6 cellular contexts compared by ENCODE assay signal in the genomic region with DNA sequence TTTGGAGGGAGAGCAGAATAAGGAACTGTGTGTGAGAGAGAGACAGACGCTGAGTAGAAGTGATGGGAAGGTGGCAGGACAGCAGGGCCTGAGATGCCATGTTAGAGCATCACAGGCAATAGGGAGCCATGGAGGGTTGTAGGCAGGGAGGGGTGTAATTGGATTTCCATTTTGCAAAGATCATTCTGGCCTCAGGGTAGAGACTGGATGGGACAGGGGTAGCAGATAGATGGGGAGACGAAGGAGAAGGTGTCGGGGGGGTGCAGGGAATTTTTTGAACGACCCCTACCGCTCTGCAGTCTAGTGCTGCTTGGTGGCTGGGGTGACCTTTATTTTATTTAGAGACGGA.
DNase-seq lines count a peak whose midpoint lies in the region; FAIRE-seq and TF ChIP-seq lines count a peak whose summit lies in the region.
"Not testable (repeated sequence)": the region's sequence is repeated elsewhere in the genome, so short reads cannot be mapped to it uniquely, and the experiment has no call there.

No MANE protein-coding gene starts in this region.

- not testable (repeated sequence) for H2AK5ac ChIP-seq in H9 (ENCODE audit: insufficient read length, low read length); H1 (ENCODE audit: low read depth, low read length)

- H3K79me1 ChIP-seq in H9 (ENCODE audit: insufficient read depth, low read depth, low read length, poor library complexity, severe bottlenecking), result peaks cover 20% of the 10 kb centered on the region
- peaks cover 15% of the 10 kb centered on the region; the same call in 1 of the 2 replicates for H3K79me1 ChIP-seq in H1 (ENCODE audit: low read depth, low read length)

- H3K4me2 ChIP-seq in H9 (ENCODE audit: insufficient read depth, insufficient read length, low read length); H1 (ENCODE audit: insufficient read depth in 1 of 2, low read depth in 2 of 2, low read length in 2 of 2): not testable (repeated sequence)

- H3K36me3 Mint-ChIP-seq in H9 (ENCODE audit: insufficient read depth in 1 of 3, low read depth in 3 of 3), result peaks cover 12 to 43% (median 40%) of the 10 kb centered on the region in 3 experiments
- H3K36me3 Mint-ChIP-seq in T-helper 1 cell treated with Interleukin-12 subunit alpha and Interleukin-12 subunit beta and Interleukin-4 antibody, amounts not matched to agents 30 μg/mL and 1 μg/mL, for 36 hours (ENCODE audit: low read depth), result not testable (repeated sequence)

- H3K4me3 ChIP-seq in H1 (ENCODE audit: extremely low read depth in 1 of 4, insufficient read depth in 2 of 4, low read depth in 3 of 4, low read length in 4 of 4); transverse colon: not testable (repeated sequence)

- not testable (repeated sequence) for H3K23me2 ChIP-seq in H9 (ENCODE audit: insufficient read length, low read depth, low read length, poor library complexity, severe bottlenecking); H1 (ENCODE audit: low read depth, low read length)

- not testable (repeated sequence) for H2BK15ac ChIP-seq in H9 (ENCODE audit: low read depth, low read length); H1 (ENCODE audit: low read length)

- not testable (repeated sequence) for TF ChIP-seq CTCF in H9 (conservative IDR thresholded peaks at IDR 0.05); H1 (IDR thresholded peaks at IDR 0.05; ENCODE audit: control extremely low read depth in 1 of 3, insufficient read depth in 1 of 3, low read depth in 1 of 3, low read length in 3 of 3); transverse colon (IDR thresholded peaks at IDR 0.05)

- H3K36me3 ChIP-seq in H1 (ENCODE audit: control insufficient read depth in 2 of 4, insufficient read depth in 4 of 4, low read length in 3 of 4); transverse colon: not testable (repeated sequence)

- H3K4me1 ChIP-seq in H9 (ENCODE audit: insufficient read depth, low read length); H1 (replicated peaks in 1 of 4; ENCODE audit: control insufficient read depth in 3 of 4, insufficient read depth in 4 of 4, low read length in 3 of 4); transverse colon: not testable (repeated sequence)

- not testable (repeated sequence) for H3K9me3 Mint-ChIP-seq in H9; T-helper 1 cell treated with Interleukin-12 subunit alpha and Interleukin-12 subunit beta and Interleukin-4 antibody, amounts not matched to agents 30 μg/mL and 1 μg/mL, for 36 hours

- FAIRE-seq in H1 (lab: Jason Lieb, UNC), result not testable (repeated sequence)

- peak overlapping the region in 1 of 3 experiments; percentile 56; a peak in 2 of 7 replicates for H3K27ac Mint-ChIP-seq in H9
- H3K27ac Mint-ChIP-seq in T-helper 1 cell treated with Interleukin-12 subunit alpha and Interleukin-12 subunit beta and Interleukin-4 antibody, amounts not matched to agents 30 μg/mL and 1 μg/mL, for 36 hours, result peak overlapping the region; percentile 21

- POLR2A ChIA-PET in H1 (lab: Charles Lee; ENCODE audit: partially characterized antibody), result interaction anchor here (0.6 kb wide), 1 partner anchor 160 kb away, joined by 3 read pairs; no protein-coding TSS in a partner anchor

- not testable (repeated sequence) for TF ChIP-seq POLR2A in H1 (IDR thresholded peaks at IDR 0.05; ENCODE audit: control extremely low read depth in 1 of 2, low read depth in 2 of 2, low read length in 2 of 2); transverse colon (IDR thresholded peaks at IDR 0.05)

- in situ Hi-C loops in transverse colon (cut with MboI; ENCODE audit: low pct_ligation_motif_present in 1 of 4, low pct_unique_long_range_greater_than_20kb in 1 of 4, low sequenced_read_pairs in 3 of 4), result loop anchor here in 1 of 4 donors (25.0 kb wide), 1 partner anchor 231 kb away; the partner anchor contains the start of gene GOSR1

- H4K8ac ChIP-seq in H9 (replicated peaks; ENCODE audit: insufficient read length, low read depth, low read length); H1 (ENCODE audit: extremely low read depth, insufficient read depth, low read length): not testable (repeated sequence)

- H3K4ac ChIP-seq in H9 (ENCODE audit: low read depth, low read length); H1 (replicated peaks; ENCODE audit: insufficient read length, low read depth, low read length): not testable (repeated sequence)

- H3K27ac ChIP-seq in H9 (ENCODE audit: insufficient read length, low read depth, low read length); H1 (ENCODE audit: low read depth, low read length); transverse colon: not testable (repeated sequence)

- intact Hi-C loops in cardiac septum (cut with DNase I); transverse colon (cut with DNase I; ENCODE audit: low total_unique reads): not testable (repeated sequence)

- H4K91ac ChIP-seq in H9 (ENCODE audit: insufficient read length, low read depth, low read length); H1 (replicated peaks; ENCODE audit: insufficient read length, low read length): not testable (repeated sequence)

- not testable (repeated sequence) for H2BK12ac ChIP-seq in H9 (ENCODE audit: insufficient read length, low read depth, low read length); H1 (ENCODE audit: low read depth, low read length)

- CTCF ChIA-PET in H1 (lab: Charles Lee; ENCODE audit: partially characterized antibody), result interaction anchor here (1.3 to 2.6 kb wide), 2 partner anchors 152 to 242 kb away, joined by 5 to 7 read pairs; no protein-coding TSS in a partner anchor

- no CpG with 5 or more reads among the region's 6 CpGs for WGBS in H9 (ENCODE audit: extremely low coverage, insufficient read length, low lambda C conversion rate)
- 94% methylated on average over 5 of the region's 6 CpGs; no CpG with 5 or more reads in 1 of the 2 experiments for WGBS in H1 (ENCODE audit: extremely low coverage in 1 of 2, insufficient coverage in 1 of 2, insufficient read length in 1 of 2, insufficient replicate concordance in 2 of 2, low coverage in 1 of 2, low lambda C conversion rate in 2 of 2, missing lambda C conversion rate in 1 of 2), 2 experiments
- 95% methylated on average over 6 of the region's 6 CpGs; no CpG with 5 or more reads in 1 of the 2 donors for WGBS in transverse colon (ENCODE audit: low coverage in 1 of 2), 2 donors

- not testable (repeated sequence) for H2BK5ac ChIP-seq in H9 (ENCODE audit: insufficient read length, low read length); H1 (ENCODE audit: low read depth, low read length)

- not testable (repeated sequence) for H3K56ac ChIP-seq in H9 (ENCODE audit: insufficient read length, low read depth, low read length); H1 (replicated peaks; ENCODE audit: insufficient read length, low read depth, low read length)

- H3K79me2 ChIP-seq in H9 (ENCODE audit: insufficient read depth, low read length) (peaks cover 65% of the 10 kb centered on the region; the same call in 1 of the 2 replicates), H1 (ENCODE audit: control insufficient read depth in 1 of 2, insufficient read depth in 2 of 2, low read length in 2 of 2) (peaks cover 47 to 99% of the 10 kb centered on the region in 2 experiments)

- not testable (repeated sequence) for H3T11ph ChIP-seq in H9 (ENCODE audit: low read length)

- peaks cover 28% of the 10 kb centered on the region in 2 experiments for H3K4me1 Mint-ChIP-seq in H9
- H3K4me1 Mint-ChIP-seq in T-helper 1 cell treated with Interleukin-12 subunit alpha and Interleukin-12 subunit beta and Interleukin-4 antibody, amounts not matched to agents 30 μg/mL and 1 μg/mL, for 36 hours (ENCODE audit: low read depth), result not testable (repeated sequence)

- H3K14ac ChIP-seq in H9 (ENCODE audit: insufficient read depth, low read length); H1 (ENCODE audit: insufficient read length): not testable (repeated sequence)

- DNase-seq in H9 (peak; percentile 13), cardiac septum (ENCODE audit: low spot score) (peak; percentile 12), transverse colon (peak; percentile 1)
- DNase-seq in activated T-cell treated with anti-CD3 and anti-CD28 coated beads, Interleukin-2, amount 50 U/mL, for 1 hour, result peak; percentile 5
- DNase-seq in H1 (ENCODE audit: low read depth in 1 of 2, low spot score in 2 of 2), result not testable (repeated sequence)

- H3K9me3 ChIP-seq in H9 (ENCODE audit: control insufficient read depth, low read depth, low read length); H1 (ENCODE audit: insufficient read depth in 2 of 2, low read depth in 1 of 2, low read length in 1 of 2); transverse colon: not testable (repeated sequence)

- not testable (repeated sequence) for H3K27me3 ChIP-seq in H9 (ENCODE audit: insufficient read depth, low read length); H1 (replicated peaks in 1 of 4; ENCODE audit: control insufficient read depth in 3 of 4, extremely low read depth in 1 of 4, insufficient read depth in 3 of 4, low read length in 3 of 4); transverse colon

- peak overlapping the region in 1 of 2 experiments; percentile 11; a peak in 1 of 5 replicates for H3K4me3 Mint-ChIP-seq in H9
- H3K4me3 Mint-ChIP-seq in T-helper 1 cell treated with Interleukin-12 subunit alpha and Interleukin-12 subunit beta and Interleukin-4 antibody, amounts not matched to agents 30 μg/mL and 1 μg/mL, for 36 hours, result not testable (repeated sequence)

- not testable (repeated sequence) for H4K5ac ChIP-seq in H9 (ENCODE audit: insufficient read length, low read depth, low read length); H1 (ENCODE audit: insufficient read length, low read depth, low read length)

- H2BK20ac ChIP-seq in H9 (ENCODE audit: low read depth, low read length, poor library complexity, severe bottlenecking); H1 (ENCODE audit: low read length): not testable (repeated sequence)

- not testable (repeated sequence) for H2AFZ ChIP-seq in H9 (ENCODE audit: low read length); H1 (ENCODE audit: low read length)

- H3K9ac ChIP-seq in H9 (ENCODE audit: extremely low read depth, insufficient read length, low read length); H1 (replicated peaks in 1 of 4; ENCODE audit: extremely low read depth in 1 of 4, low read depth in 3 of 4, low read length in 3 of 4): not testable (repeated sequence)

- not testable (repeated sequence) for H4K20me1 ChIP-seq in H9 (ENCODE audit: control insufficient read depth, insufficient read depth, insufficient read length)
- H4K20me1 ChIP-seq in H1 (replicated peaks in 1 of 2; ENCODE audit: control insufficient read depth in 1 of 2, insufficient read depth in 2 of 2, low read length in 2 of 2), result peaks cover 17 to 19% of the 10 kb centered on the region in 2 experiments

- H2BK120ac ChIP-seq in H9 (ENCODE audit: low read depth, low read length, poor library complexity, severe bottlenecking); H1 (replicated peaks; ENCODE audit: low read depth, low read length): not testable (repeated sequence)

- not testable (repeated sequence) for TF ChIP-seq EP300 in H1 (IDR thresholded peaks at IDR 0.05; ENCODE audit: borderline replicate concordance in 1 of 2, low read depth in 2 of 2, low read length in 2 of 2); transverse colon (IDR thresholded peaks at IDR 0.05; ENCODE audit: low read depth)

- H3K23ac ChIP-seq in H9 (ENCODE audit: insufficient read length, low read depth, low read length); H1 (ENCODE audit: insufficient read length): not testable (repeated sequence)

- not testable (repeated sequence) for H3K27me3 Mint-ChIP-seq in H9 (ENCODE audit: low read depth); T-helper 1 cell treated with Interleukin-12 subunit alpha and Interleukin-12 subunit beta and Interleukin-4 antibody, amounts not matched to agents 30 μg/mL and 1 μg/mL, for 36 hours (ENCODE audit: low read depth)

- not testable (repeated sequence) for H3K18ac ChIP-seq in H9 (ENCODE audit: insufficient read length, low read depth, low read length); H1 (ENCODE audit: extremely low read depth, low read length)

- not testable (repeated sequence) for TF ChIP-seq RAD21 in H1 (IDR thresholded peaks at IDR 0.05 in 1 of 2, conservative IDR thresholded peaks at IDR 0.05 in 1 of 2; ENCODE audit: low read depth in 2 of 2, low read length in 2 of 2)
